ENCODE assay signal across 1 cellular context in the genomic region with DNA sequence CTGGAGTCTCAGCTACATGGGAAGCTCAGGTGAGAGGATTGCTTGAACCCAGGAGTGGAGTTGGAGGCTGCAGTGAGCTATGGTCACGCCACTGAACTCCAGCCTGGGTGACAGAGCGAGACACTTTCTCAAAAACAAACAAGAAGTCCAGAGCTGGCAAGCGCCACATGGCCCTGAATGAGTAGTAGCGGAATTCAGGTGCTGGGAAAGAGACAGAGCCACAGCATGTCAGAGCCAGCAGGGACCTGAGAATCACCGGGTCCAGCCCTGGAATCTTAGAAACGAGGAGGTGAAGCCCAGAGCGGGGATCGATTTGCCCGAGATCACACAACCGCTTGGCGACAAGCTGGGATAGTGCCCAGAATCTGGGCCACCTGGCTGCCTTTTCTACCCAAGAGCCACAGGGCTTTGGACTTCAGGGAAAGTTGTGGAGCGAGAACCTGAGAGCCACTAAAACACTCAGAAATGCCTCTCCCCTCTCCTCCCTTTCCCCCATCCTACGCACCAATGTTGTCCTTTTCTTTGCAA.
TF ChIP-seq lines count a peak whose summit lies in the region.

No MANE protein-coding gene starts in this region.

TF ChIP-seq in IMR-90, 13 proteins besides CTCF, POLR2A, EP300 and RAD21:
- TF ChIP-seq, protein P1, sequence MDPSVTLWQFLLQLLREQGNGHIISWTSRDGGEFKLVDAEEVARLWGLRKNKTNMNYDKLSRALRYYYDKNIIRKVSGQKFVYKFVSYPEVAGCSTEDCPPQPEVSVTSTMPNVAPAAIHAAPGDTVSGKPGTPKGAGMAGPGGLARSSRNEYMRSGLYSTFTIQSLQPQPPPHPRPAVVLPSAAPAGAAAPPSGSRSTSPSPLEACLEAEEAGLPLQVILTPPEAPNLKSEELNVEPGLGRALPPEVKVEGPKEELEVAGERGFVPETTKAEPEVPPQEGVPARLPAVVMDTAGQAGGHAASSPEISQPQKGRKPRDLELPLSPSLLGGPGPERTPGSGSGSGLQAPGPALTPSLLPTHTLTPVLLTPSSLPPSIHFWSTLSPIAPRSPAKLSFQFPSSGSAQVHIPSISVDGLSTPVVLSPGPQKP (IDR thresholded peaks at IDR 0.05; ENCODE audit: borderline replicate concordance, low read depth, low read length) = no peak
- no peak for TF ChIP-seq MXI1 (IDR thresholded peaks at IDR 0.05; ENCODE audit: borderline replicate concordance, low read depth, low read length)
